8 cellular contexts compared by ENCODE assay signal in genomic region chr12:100404769-100405407, GRCh38. TPM values are rescaled to one million over a fixed set of nuclear protein-coding genes. Genes with fewer than 3 reads are reported as not detected.
DNase-seq lines count a peak whose midpoint lies in the region; ATAC-seq and TF ChIP-seq lines count a peak whose summit lies in the region.

No MANE protein-coding gene starts in this region.

- intact Hi-C loops in Right ventricle myocardium superior (cut with DNase I) = no loop called here

- H3K9me3 ChIP-seq in cardiac muscle cell (ENCODE audit: low read depth) (no peaks in the 10 kb centered on the region), OCI-LY1 (ENCODE audit: low read length) (no peaks in the 10 kb centered on the region)

- H3K4me2 ChIP-seq in OCI-LY1 (ENCODE audit: low read length) = no peak overlapping the region

- no peaks in the 10 kb centered on the region for H3F3A ChIP-seq in OCI-LY1 (ENCODE audit: insufficient read depth, low read length)

- H3K4me3 ChIP-seq in cardiac muscle cell (no peak overlapping the region), OCI-LY1 (ENCODE audit: low read depth, low read length, poor library complexity, severe bottlenecking) (no peak overlapping the region), choroid plexus epithelial cell (ENCODE audit: low read depth, low read length) (no peak overlapping the region)

- no peaks in the 10 kb centered on the region for H3K9me2 ChIP-seq in OCI-LY1 (ENCODE audit: low read depth, low read length)

- no peak overlapping the region for H3K27ac ChIP-seq in cardiac muscle cell
- H3K27ac ChIP-seq in OCI-LY1 (ENCODE audit: low read depth, low read length, poor library complexity, severe bottlenecking) = no peak overlapping the region

- H3K4me1 ChIP-seq in cardiac muscle cell (ENCODE audit: low read depth) (no peaks in the 10 kb centered on the region), OCI-LY1 (ENCODE audit: insufficient read depth, low read length, severe bottlenecking) (no peaks in the 10 kb centered on the region)

- no peaks in the 10 kb centered on the region for H3K36me3 ChIP-seq in cardiac muscle cell
- no peaks in the 10 kb centered on the region for H3K36me3 ChIP-seq in OCI-LY1 (ENCODE audit: insufficient read depth, low read length)

- no peak overlapping the region for H2AFZ ChIP-seq in OCI-LY1 (ENCODE audit: low read length)

- H3K27me3 ChIP-seq in cardiac muscle cell = no peaks in the 10 kb centered on the region
- H3K27me3 ChIP-seq in OCI-LY1 (ENCODE audit: insufficient read depth, low read length) = no peaks in the 10 kb centered on the region

- peak; percentile 51 for TF ChIP-seq CTCF in cardiac muscle cell (IDR thresholded peaks at IDR 0.05; ENCODE audit: low read depth, low read length)
- TF ChIP-seq CTCF in OCI-LY1 (IDR thresholded peaks at IDR 0.05; ENCODE audit: low read length) = peak; percentile 83
- TF ChIP-seq CTCF in choroid plexus epithelial cell (conservative IDR thresholded peaks at IDR 0.05; ENCODE audit: low read depth, low read length) = peak; percentile 57

- ATAC-seq in Right ventricle myocardium superior (ENCODE audit: poor library complexity) (no peak), HG02763 (IDR thresholded peaks at IDR 0.05; ENCODE audit: unreplicated experiment) (peak; percentile 78)

- DNase-seq in cardiac muscle cell (ENCODE audit: low read depth in 1 of 2, low spot score in 1 of 2) (peak; percentile 54 to 81), Right ventricle myocardium superior (no peak), choroid plexus epithelial cell (ENCODE audit: low read depth) (peak; percentile 46), pulmonary artery endothelial cell (ENCODE audit: low read depth, low spot score) (peak; percentile 17), SW480 (ENCODE audit: low spot score) (no peak), cerebellar nuclear complex (lab: John Stamatoyannopoulos, UW) (no peak)

- no peaks in the 10 kb centered on the region for H3K79me2 ChIP-seq in OCI-LY1 (ENCODE audit: insufficient read depth, low read length)

- no peak overlapping the region for H3K9ac ChIP-seq in OCI-LY1 (ENCODE audit: low read length)

- no peaks in the 10 kb centered on the region for H4K20me1 ChIP-seq in OCI-LY1 (ENCODE audit: insufficient read depth, low read length)

RNA-seq across cellular contexts. Expression of gene SLC17A8, which starts 48.0 kb away (rescaled TPM):
- total RNA-seq in cardiac muscle cell (not detected in 2 replicates), Right ventricle myocardium superior (not detected), pulmonary artery endothelial cell (not detected in 2 replicates)
- polyA plus RNA-seq in cardiac muscle cell = not detected in 2 replicates

Comparison
In these comparisons a context has a peak if more than half of its experiments do, and no peak if none do; other contexts are left out.
1. DNase-seq: peak in cardiac muscle cell (2 of 2), choroid plexus epithelial cell (single experiment) and pulmonary artery endothelial cell (single experiment); none in Right ventricle myocardium superior (single experiment), SW480 (single experiment) and cerebellar nuclear complex (0 of 2).
2. Peak in every context shown above with its lines, with median percentiles within 50 percentile points of each other: CTCF ChIP-seq.